8 cellular contexts compared by ENCODE assay signal in the genomic region with DNA sequence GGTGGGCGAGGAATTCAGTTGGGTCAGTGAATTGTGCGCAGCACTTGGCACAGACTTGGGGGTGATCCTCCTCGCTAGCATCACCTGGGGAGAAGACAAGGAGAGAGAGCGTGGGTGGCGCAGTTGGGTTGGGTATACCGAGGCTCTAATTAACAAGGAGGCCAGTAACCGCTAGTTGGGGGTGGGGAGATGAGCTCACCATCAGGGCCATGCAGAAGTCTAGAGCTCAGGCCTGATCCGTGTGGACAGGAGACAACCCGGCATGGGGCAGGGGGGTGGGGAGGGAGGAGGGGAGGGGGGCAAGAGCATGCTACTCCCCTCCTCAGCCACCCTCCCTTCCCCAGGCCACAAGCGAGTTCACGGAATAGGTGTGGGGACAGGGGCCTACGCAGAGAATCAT. TPM values are rescaled to one million over a fixed set of nuclear protein-coding genes. Genes with fewer than 3 reads are reported as not detected.
DNase-seq lines count a peak whose midpoint lies in the region; ATAC-seq, FAIRE-seq and TF ChIP-seq lines count a peak whose summit lies in the region.

No MANE protein-coding gene starts in this region.

- TF ChIP-seq POLR2A in endothelial cell of umbilical vein (IDR thresholded peaks at IDR 0.05; ENCODE audit: low read depth, low read length), result no peak

- ATAC-seq in HG03469 (IDR thresholded peaks at IDR 0.05; ENCODE audit: unreplicated experiment) (no peak), GM19397 (IDR thresholded peaks at IDR 0.05; ENCODE audit: unreplicated experiment) (no peak), HG03280 (IDR thresholded peaks at IDR 0.05; ENCODE audit: unreplicated experiment) (no peak)

- intact Hi-C loops in endothelial cell of umbilical vein (cut with micrococcal nuclease), result no loop called here

- H3K79me2 ChIP-seq in OCI-LY3 (ENCODE audit: low read length), result no peaks in the 10 kb centered on the region
- no peaks in the 10 kb centered on the region for H3K79me2 ChIP-seq in endothelial cell of umbilical vein (ENCODE audit: control insufficient read depth, insufficient read depth, low read length)
- H3K79me2 ChIP-seq in neural cell (replicated peaks; ENCODE audit: insufficient read depth, low read length), result peaks cover 40% of the 10 kb centered on the region

- no peak for TF ChIP-seq RAD21 in neural cell (conservative IDR thresholded peaks at IDR 0.05)

- H4K20me1 ChIP-seq in OCI-LY3 (ENCODE audit: insufficient read depth, low read length) (no peaks in the 10 kb centered on the region), endothelial cell of umbilical vein (replicated peaks; ENCODE audit: control insufficient read depth, extremely low read depth, insufficient read depth, low read length) (no peaks in the 10 kb centered on the region), neural cell (ENCODE audit: insufficient read depth) (no peaks in the 10 kb centered on the region)

- H3K9me2 ChIP-seq in neural cell (ENCODE audit: insufficient read depth, low read length), result no peaks in the 10 kb centered on the region

- H2AFZ ChIP-seq in OCI-LY3 (ENCODE audit: low read depth, low read length) (peak overlapping the region; percentile 95), endothelial cell of umbilical vein (ENCODE audit: low read depth, low read length) (peak overlapping the region; percentile 88), neural cell (ENCODE audit: low read depth, low read length) (peak overlapping the region; percentile 91)

- no peak for DNase-seq in endothelial cell of umbilical vein (ENCODE audit: low read depth, low spot score)
- DNase-seq in activated effector memory CD4-positive, alpha-beta T cell treated with anti-CD3 and anti-CD28 coated beads, Interleukin-2, amount 50 U/mL, for 16 hours, result no peak

- POLR2A ChIA-PET in endothelial cell of umbilical vein (lab: Charles Lee), result interaction anchor here (0.6 to 1.9 kb wide), 2 partner anchors 14 to 306 kb away, joined by 6 to 19 read pairs; a partner anchor contains a TSS

- peaks cover 3% of the 10 kb centered on the region for H3F3A ChIP-seq in neural cell (ENCODE audit: insufficient read depth, low read length, poor library complexity, severe bottlenecking)

- FAIRE-seq in endothelial cell of umbilical vein (lab: Jason Lieb, UNC), result no peak

- H3K27ac ChIP-seq in OCI-LY3 (ENCODE audit: low read length) (no peak overlapping the region), endothelial cell of umbilical vein (ENCODE audit: insufficient read depth, low read depth, low read length) (no peak overlapping the region), neural cell (ENCODE audit: low read length) (peak overlapping the region; percentile 96)

- dilution Hi-C loops in endothelial cell of umbilical vein (cut with MboI; ENCODE audit: extremely low pct_ligation_motif_present, low sequenced_read_pairs), result no loop called here

- BruUV-seq in endothelial cell of umbilical vein (replicated peaks; lab: Mats Ljungman, UMichigan), result no TSS peak

- TF ChIP-seq CTCF in OCI-LY3 (IDR thresholded peaks at IDR 0.05; ENCODE audit: low read depth, low read length) (no peak), endothelial cell of umbilical vein (IDR thresholded peaks at IDR 0.05; ENCODE audit: extremely low read depth in 1 of 2, insufficient read depth in 1 of 2, low read depth in 1 of 2, low read length in 2 of 2) (no peak), neural cell (IDR thresholded peaks at IDR 0.05; ENCODE audit: poor library complexity, severe bottlenecking) (no peak)

- H3K9me3 ChIP-seq in ES-I3 (ENCODE audit: control insufficient read depth, insufficient read depth, low read length), result no peaks in the 10 kb centered on the region
- H3K9me3 ChIP-seq in OCI-LY3 (ENCODE audit: insufficient read depth, low read length), result no peaks in the 10 kb centered on the region
- no peaks in the 10 kb centered on the region for H3K9me3 ChIP-seq in endothelial cell of umbilical vein (replicated peaks; ENCODE audit: control insufficient read depth, insufficient read depth, low read length)
- no peaks in the 10 kb centered on the region for H3K9me3 ChIP-seq in neural cell (ENCODE audit: low read length)

- H3K4me2 ChIP-seq in OCI-LY3 (ENCODE audit: low read length), result peak overlapping the region; percentile 94
- H3K4me2 ChIP-seq in endothelial cell of umbilical vein (ENCODE audit: insufficient read depth, low read length), result no peak overlapping the region
- peak overlapping the region; percentile 88 for H3K4me2 ChIP-seq in neural cell (ENCODE audit: low read length)

- no peaks in the 10 kb centered on the region for H3K9me1 ChIP-seq in endothelial cell of umbilical vein (replicated peaks; ENCODE audit: control insufficient read depth, extremely low read depth, insufficient read depth, low read length)

- CTCF ChIA-PET in endothelial cell of umbilical vein (lab: Charles Lee), result interaction anchor here (0.9 to 3.1 kb wide), 4 partner anchors 12 to 29 kb away, joined by 3 to 28 read pairs (median 9); a partner anchor contains a TSS

- TF ChIP-seq EP300 in neural cell (conservative IDR thresholded peaks at IDR 0.05; ENCODE audit: poor library complexity, severe bottlenecking), result no peak

- peaks cover 4% of the 10 kb centered on the region; the same call in 1 of the 2 replicates for H3K27me3 ChIP-seq in OCI-LY3 (ENCODE audit: low read depth, low read length)
- H3K27me3 ChIP-seq in endothelial cell of umbilical vein (ENCODE audit: control insufficient read depth in 2 of 2, insufficient read depth in 2 of 2, low read length in 2 of 2), result peaks cover 21% of the 10 kb centered on the region in 2 experiments
- no peaks in the 10 kb centered on the region for H3K27me3 ChIP-seq in neural cell (ENCODE audit: insufficient read depth, low read depth, low read length)

- peaks cover 17% of the 10 kb centered on the region for H3K4me1 ChIP-seq in ES-I3 (ENCODE audit: insufficient read depth, low read length)
- H3K4me1 ChIP-seq in OCI-LY3 (ENCODE audit: low read length), result peaks cover 12% of the 10 kb centered on the region
- peaks cover 3% of the 10 kb centered on the region for H3K4me1 ChIP-seq in endothelial cell of umbilical vein (ENCODE audit: control insufficient read depth, extremely low read depth, insufficient read depth, low read length)

- peak overlapping the region; percentile 61; the same call in 1 of the 2 replicates for H3K9ac ChIP-seq in ES-I3 (ENCODE audit: low read depth, low read length)
- peak overlapping the region; percentile 82 for H3K9ac ChIP-seq in OCI-LY3 (ENCODE audit: low read length)
- no peak overlapping the region for H3K9ac ChIP-seq in endothelial cell of umbilical vein (replicated peaks; ENCODE audit: extremely low read depth, insufficient read depth, low read length)
- H3K9ac ChIP-seq in neural cell (ENCODE audit: low read length), result peak overlapping the region; percentile 98

- H3K36me3 ChIP-seq in ES-I3 (ENCODE audit: insufficient read depth, low read length), result peaks cover 20% of the 10 kb centered on the region
- no peaks in the 10 kb centered on the region for H3K36me3 ChIP-seq in OCI-LY3 (replicated peaks; ENCODE audit: low read depth, low read length)
- H3K36me3 ChIP-seq in endothelial cell of umbilical vein (ENCODE audit: control insufficient read depth in 2 of 2, extremely low read depth in 1 of 2, insufficient read depth in 2 of 2, low read length in 2 of 2), result no peaks in the 10 kb centered on the region
- peaks cover 12% of the 10 kb centered on the region for H3K36me3 ChIP-seq in neural cell (ENCODE audit: insufficient read depth, low read length)

- peak overlapping the region; percentile 98 for H3K4me3 ChIP-seq in OCI-LY3 (ENCODE audit: low read length)
- peak overlapping the region in 2 of 3 experiments; percentile 67 to 80 for H3K4me3 ChIP-seq in endothelial cell of umbilical vein (replicated peaks in 1 of 3; ENCODE audit: insufficient read depth in 1 of 3, low read depth in 1 of 3, low read length in 3 of 3)
- peak overlapping the region; percentile 88 for H3K4me3 ChIP-seq in neural cell (ENCODE audit: low read length)

RNA-seq across cellular contexts. Expression of a gene that starts 0.6 kb away (rescaled TPM):
- 4.6 and 6.8 TPM in 2 replicates for total RNA-seq in endothelial cell of umbilical vein
- 2.8 and 4.3 TPM in 2 replicates for polyA plus RNA-seq in endothelial cell of umbilical vein
- polyA plus RNA-seq in endothelial cell of umbilical vein (2011; cell fraction: cytosol; rRNA removed), result 2.4 and 3.0 TPM in 2 replicates
- 1.0 and 1.4 TPM in 2 replicates for polyA plus RNA-seq in endothelial cell of umbilical vein (2011; cell fraction: nucleus; rRNA removed)
- 1.4 and 1.7 TPM in 2 replicates for polyA plus RNA-seq in endothelial cell of umbilical vein (2012)
- 3.6 and 5.2 TPM in 2 replicates for polyA minus RNA-seq in endothelial cell of umbilical vein
- polyA minus RNA-seq in endothelial cell of umbilical vein (2011; cell fraction: cytosol; rRNA and poly(A)+ RNA removed), result not detected
- 1.0 and 2.0 TPM in 2 replicates for polyA minus RNA-seq in endothelial cell of umbilical vein (2011; cell fraction: nucleus; rRNA and poly(A)+ RNA removed)
- 18.6 and 23.6 TPM in 2 replicates for polyA plus RNA-seq in neural cell
- 31.2 and 35.0 TPM in 2 replicates for polyA minus RNA-seq in neural cell

RNA-seq across cellular contexts. Expression of a gene that starts 14.4 kb away (rescaled TPM):
- 63.1 and 65.0 TPM in 2 replicates for total RNA-seq in endothelial cell of umbilical vein
- polyA plus RNA-seq in endothelial cell of umbilical vein, result 80.2 and 85.3 TPM in 2 replicates
- polyA plus RNA-seq in endothelial cell of umbilical vein (2011; cell fraction: cytosol; rRNA removed), result 61.6 and 67.3 TPM in 2 replicates
- polyA plus RNA-seq in endothelial cell of umbilical vein (2011; cell fraction: nucleus; rRNA removed), result 465 and 505 TPM in 2 replicates
- polyA plus RNA-seq in endothelial cell of umbilical vein (2012), result 45.6 and 57.2 TPM in 2 replicates
- 85.6 and 92.0 TPM in 2 replicates for polyA minus RNA-seq in endothelial cell of umbilical vein
- polyA minus RNA-seq in endothelial cell of umbilical vein (2011; cell fraction: cytosol; rRNA and poly(A)+ RNA removed), result 28.1 TPM
- polyA minus RNA-seq in endothelial cell of umbilical vein (2011; cell fraction: nucleus; rRNA and poly(A)+ RNA removed), result 60.7 and 85.7 TPM in 2 replicates
- polyA plus RNA-seq in neural cell, result 234 and 262 TPM in 2 replicates
- polyA minus RNA-seq in neural cell, result 91.6 and 100 TPM in 2 replicates

RNA-seq across cellular contexts. Expression of a gene that starts 48.6 kb away (rescaled TPM):
- 63.2 and 67.4 TPM in 2 replicates for total RNA-seq in endothelial cell of umbilical vein
- polyA plus RNA-seq in endothelial cell of umbilical vein, result 78.2 and 78.4 TPM in 2 replicates
- 59.7 and 65.2 TPM in 2 replicates for polyA plus RNA-seq in endothelial cell of umbilical vein (2011; cell fraction: cytosol; rRNA removed)
- polyA plus RNA-seq in endothelial cell of umbilical vein (2011; cell fraction: nucleus; rRNA removed), result 61.6 and 71.0 TPM in 2 replicates
- 56.5 and 91.9 TPM in 2 replicates for polyA plus RNA-seq in endothelial cell of umbilical vein (2012)
- 153 and 171 TPM in 2 replicates for polyA minus RNA-seq in endothelial cell of umbilical vein
- 22.8 TPM for polyA minus RNA-seq in endothelial cell of umbilical vein (2011; cell fraction: cytosol; rRNA and poly(A)+ RNA removed)
- 33.2 and 40.7 TPM in 2 replicates for polyA minus RNA-seq in endothelial cell of umbilical vein (2011; cell fraction: nucleus; rRNA and poly(A)+ RNA removed)
- polyA plus RNA-seq in neural cell, result 56.8 and 57.4 TPM in 2 replicates
- polyA minus RNA-seq in neural cell, result 65.7 and 74.9 TPM in 2 replicates

RNA-seq across cellular contexts. Expression of a gene that starts 48.8 kb away (rescaled TPM):
- total RNA-seq in endothelial cell of umbilical vein, result 29.1 and 30.6 TPM in 2 replicates
- polyA plus RNA-seq in endothelial cell of umbilical vein (26.8 and 27.9 TPM in 2 replicates), neural cell (47.6 and 47.9 TPM in 2 replicates)
- 23.6 and 24.1 TPM in 2 replicates for polyA plus RNA-seq in endothelial cell of umbilical vein (2011; cell fraction: cytosol; rRNA removed)
- 43.2 and 47.7 TPM in 2 replicates for polyA plus RNA-seq in endothelial cell of umbilical vein (2011; cell fraction: nucleus; rRNA removed)
- 24.9 and 28.6 TPM in 2 replicates for polyA plus RNA-seq in endothelial cell of umbilical vein (2012)
- polyA minus RNA-seq in endothelial cell of umbilical vein (40.8 and 47.7 TPM in 2 replicates), neural cell (80.5 and 85.5 TPM in 2 replicates)
- polyA minus RNA-seq in endothelial cell of umbilical vein (2011; cell fraction: cytosol; rRNA and poly(A)+ RNA removed), result 6.3 TPM
- polyA minus RNA-seq in endothelial cell of umbilical vein (2011; cell fraction: nucleus; rRNA and poly(A)+ RNA removed), result 26.0 and 33.6 TPM in 2 replicates

RNA-seq across cellular contexts. Expression of a gene that starts 54.3 kb away (rescaled TPM):
- total RNA-seq in endothelial cell of umbilical vein, result not detected in 2 replicates
- polyA plus RNA-seq in endothelial cell of umbilical vein, result not detected in 2 replicates
- polyA plus RNA-seq in endothelial cell of umbilical vein (2011; cell fraction: cytosol; rRNA removed), result not detected in 2 replicates
- polyA plus RNA-seq in endothelial cell of umbilical vein (2011; cell fraction: nucleus; rRNA removed), result not detected in 2 replicates
- not detected in 2 replicates for polyA plus RNA-seq in endothelial cell of umbilical vein (2012)
- polyA minus RNA-seq in endothelial cell of umbilical vein, result not detected in 2 replicates
- not detected for polyA minus RNA-seq in endothelial cell of umbilical vein (2011; cell fraction: cytosol; rRNA and poly(A)+ RNA removed)
- polyA minus RNA-seq in endothelial cell of umbilical vein (2011; cell fraction: nucleus; rRNA and poly(A)+ RNA removed), result not detected in 2 replicates
- not detected in 2 replicates for polyA plus RNA-seq in neural cell
- not detected in 2 replicates for polyA minus RNA-seq in neural cell
